In the genomic region with DNA sequence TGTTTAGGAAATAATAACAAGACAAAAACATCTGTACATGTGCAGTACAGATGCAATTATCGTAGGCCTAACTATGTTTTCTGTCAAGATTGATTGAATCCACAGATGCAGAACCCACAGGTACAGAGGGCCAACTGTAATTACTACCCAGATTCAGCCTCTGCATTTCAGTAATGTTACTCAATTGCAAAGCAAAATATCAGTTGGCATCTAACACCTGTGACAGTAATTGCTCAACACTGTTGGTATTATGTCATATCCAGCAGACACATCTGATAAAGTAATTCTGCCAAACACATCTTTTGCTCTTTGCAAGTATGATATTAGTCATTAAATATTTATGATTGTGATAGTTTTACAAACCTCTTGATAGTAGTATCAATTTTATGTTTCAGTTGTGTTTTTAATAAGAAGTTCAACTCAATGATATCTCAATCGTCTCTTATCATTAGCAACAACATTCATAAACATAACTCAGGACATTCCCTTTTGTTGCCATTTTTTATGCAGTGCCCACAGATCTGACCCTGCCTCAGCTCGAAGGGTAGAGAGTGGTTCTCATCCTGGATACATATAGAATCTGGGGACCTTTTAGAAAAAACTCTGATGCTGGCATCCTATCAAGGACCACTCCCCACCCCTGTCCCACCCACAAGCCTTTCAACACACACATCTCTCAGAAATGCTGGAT, we compare ENCODE assay signal across 32 cellular contexts.
A peak's percentile ranks its signal among the peaks of the same experiment; 100 is the strongest.
DNase-seq lines count a peak whose midpoint lies in the region; ATAC-seq and TF ChIP-seq lines count a peak whose summit lies in the region.
"Had no signal": no experiment of that assay in that cellular context is flagged by ENCODE, and none has a peak within 500 bp of the region (broad histone marks: within the 10 kb centered on the region; RNA-seq: fewer than 3 reads in every experiment).

No MANE protein-coding gene starts in this region.

- no peak for TF ChIP-seq CTCF in epithelial cell of esophagus (IDR thresholded peaks at IDR 0.05; ENCODE audit: insufficient read depth, low read depth, low read length, missing control alignments)
- TF ChIP-seq CTCF in omental fat pad (IDR thresholded peaks at IDR 0.05): no peak

- H3K9me3 ChIP-seq in CD4-positive, CD25-positive, alpha-beta regulatory T cell (ENCODE audit: control insufficient read depth in 2 of 2, low read length in 2 of 2): no peaks in the 10 kb centered on the region
- H3K9me3 ChIP-seq: A549, colonic mucosa, lower lobe of right lung, upper lobe of left lung had no signal

- no peaks in the 10 kb centered on the region for H3K9me3 Mint-ChIP-seq in activated CD4-positive, alpha-beta T cell treated with anti-CD3 and anti-CD28 coated beads for 36 hours (ENCODE audit: low read depth)
- H3K9me3 Mint-ChIP-seq in CD4-positive, CD25-positive, alpha-beta regulatory T cell: no peaks in the 10 kb centered on the region
- H3K9me3 Mint-ChIP-seq: activated CD4-positive, alpha-beta memory T cell treated with anti-CD3 and anti-CD28 coated beads, Interleukin-2, amount 10 ng/mL, durations not matched to agents 7 days and 5 days; activated naive CD4-positive, alpha-beta T cell treated with anti-CD3 and anti-CD28 coated beads for 36 hours; neural progenitor cell had no signal

- intact Hi-C loops in activated CD4-positive, alpha-beta T cell treated with anti-CD3 and anti-CD28 coated beads for 36 hours (cut with DNase I, micrococcal nuclease): no loop called here

- H3K27me3 Mint-ChIP-seq in activated CD4-positive, alpha-beta T cell treated with anti-CD3 and anti-CD28 coated beads for 36 hours: no peaks in the 10 kb centered on the region
- H3K27me3 Mint-ChIP-seq in CD4-positive, CD25-positive, alpha-beta regulatory T cell: no peaks in the 10 kb centered on the region
- H3K27me3 Mint-ChIP-seq: activated CD4-positive, alpha-beta memory T cell treated with anti-CD3 and anti-CD28 coated beads, Interleukin-2, amount 10 ng/mL, durations not matched to agents 7 days and 5 days; B cell had no signal

- H3K27me3 ChIP-seq in CD4-positive, CD25-positive, alpha-beta regulatory T cell (ENCODE audit: control insufficient read depth, insufficient read depth, low read length): no peaks in the 10 kb centered on the region
- H3K27me3 ChIP-seq: colonic mucosa, neural progenitor cell, upper lobe of left lung had no signal

- peak; percentile 58 for ATAC-seq in activated CD4-positive, alpha-beta T cell treated with anti-CD3 and anti-CD28 coated beads for 36 hours
- ATAC-seq in CD4-positive, CD25-positive, alpha-beta regulatory T cell (ENCODE audit: low read depth in 2 of 2): no peak
- ATAC-seq in GM18520 (IDR thresholded peaks at IDR 0.05; ENCODE audit: unreplicated experiment) (no peak), omental fat pad (ENCODE audit: low FRiP score) (no peak)
- ATAC-seq: A549, HCT116, lower lobe of right lung, right cardiac atrium had no signal

- H3K4me1 ChIP-seq in CD4-positive, CD25-positive, alpha-beta regulatory T cell (ENCODE audit: control insufficient read depth, insufficient read depth, low read length, poor library complexity, severe bottlenecking): peaks cover 7% of the 10 kb centered on the region
- H3K4me1 ChIP-seq: A549, colonic mucosa, lower lobe of right lung, neural progenitor cell, upper lobe of left lung had no signal

- no peak overlapping the region for H3K27ac Mint-ChIP-seq in activated CD4-positive, alpha-beta T cell treated with anti-CD3 and anti-CD28 coated beads for 36 hours
- H3K27ac Mint-ChIP-seq in CD4-positive, CD25-positive, alpha-beta regulatory T cell: peak overlapping the region in 1 of 3 donors; percentile 38
- H3K27ac Mint-ChIP-seq: activated CD4-positive, alpha-beta memory T cell treated with anti-CD3 and anti-CD28 coated beads, Interleukin-2, amount 10 ng/mL, durations not matched to agents 7 days and 5 days; activated naive CD4-positive, alpha-beta T cell treated with anti-CD3 and anti-CD28 coated beads for 36 hours; neural progenitor cell had no signal

- peaks cover 61% of the 10 kb centered on the region for H3K36me3 ChIP-seq in CD4-positive, CD25-positive, alpha-beta regulatory T cell (ENCODE audit: control insufficient read depth, insufficient read depth, low read length)
- H3K36me3 ChIP-seq: colonic mucosa, neural progenitor cell had no signal

- no peak overlapping the region for H3K4me3 Mint-ChIP-seq in activated CD4-positive, alpha-beta T cell treated with anti-CD3 and anti-CD28 coated beads for 36 hours
- H3K4me3 Mint-ChIP-seq in CD4-positive, CD25-positive, alpha-beta regulatory T cell: no peak overlapping the region
- H3K4me3 Mint-ChIP-seq: activated CD4-positive, alpha-beta memory T cell treated with anti-CD3 and anti-CD28 coated beads, Interleukin-2, amount 10 ng/mL, durations not matched to agents 7 days and 5 days; activated naive CD4-positive, alpha-beta T cell treated with anti-CD3 and anti-CD28 coated beads for 36 hours; B cell; neural progenitor cell had no signal

- no peak for DNase-seq in activated CD4-positive, alpha-beta T cell treated with anti-CD3 and anti-CD28 coated beads for 36 hours
- no peak for DNase-seq in activated CD4-positive, alpha-beta T cell treated with anti-CD3 and anti-CD28 coated beads for 48 hours
- peak in 1 of 3 donors; percentile 18 for DNase-seq in CD4-positive, CD25-positive, alpha-beta regulatory T cell
- DNase-seq in LHCN-M2 (ENCODE audit: low read depth) (peak; percentile 12), epithelial cell of esophagus (ENCODE audit: low read depth) (peak; percentile 46), NCI-H524 (lab: John Stamatoyannopoulos, UW) (no peak), omental fat pad (ENCODE audit: low spot score) (no peak)
- DNase-seq: activated CD4-positive, alpha-beta memory T cell treated with anti-CD3 and anti-CD28 coated beads, Interleukin-2, amount 10 ng/mL, durations not matched to agents 7 days and 5 days; activated CD4-positive, CD25-positive, alpha-beta regulatory T cell; activated naive CD4-positive, alpha-beta T cell treated with anti-CD3 and anti-CD28 coated beads for 36 hours; anterior cingulate cortex; colonic mucosa; DMS79; effector CD8-positive, alpha-beta T cell; GDM1; head of caudate nucleus; Karpas-422; lower lobe of right lung; NCI-H1048; NCI-H1694; NCI-H510A; posterior cingulate gyrus; right cardiac atrium; Right ventricle myocardium superior; stimulated activated CD4-positive, alpha-beta T cell treated with anti-CD3 and anti-CD28 coated beads, Interleukin-12 subunit alpha, Interleukin-12 subunit beta, amount 100 ng/mL, for 4 hours; stimulated activated CD4-positive, alpha-beta T cell treated with anti-CD3 and anti-CD28 coated beads, Interleukin-4, amount 100 ng/mL, for 1 hour; upper lobe of left lung had no signal

- peak overlapping the region; percentile 1 for H3K27ac ChIP-seq in CD4-positive, CD25-positive, alpha-beta regulatory T cell (ENCODE audit: insufficient read depth, low read length, poor library complexity, severe bottlenecking)
- H3K27ac ChIP-seq: A549, colonic mucosa, lower lobe of right lung, neural progenitor cell, upper lobe of left lung had no signal

- peaks cover 33% of the 10 kb centered on the region for H3K4me1 Mint-ChIP-seq in activated CD4-positive, alpha-beta T cell treated with anti-CD3 and anti-CD28 coated beads for 36 hours
- H3K4me1 Mint-ChIP-seq in CD4-positive, CD25-positive, alpha-beta regulatory T cell: peaks cover 25 to 32% (median 27%) of the 10 kb centered on the region in 4 donors
- H3K4me1 Mint-ChIP-seq: neural progenitor cell had no signal

- CTCF ChIA-PET in activated CD4-positive, alpha-beta T cell treated with anti-CD3 and anti-CD28 coated beads for 36 hours (lab: Charles Lee): interaction anchor here (0.7 to 1.5 kb wide), 2 partner anchors 518 to 531 kb away, joined by 3 read pairs; no protein-coding TSS in a partner anchor

- no peak overlapping the region for H3K4me3 ChIP-seq in CD4-positive, CD25-positive, alpha-beta regulatory T cell (ENCODE audit: low read depth, low read length)
- H3K4me3 ChIP-seq in epithelial cell of esophagus (ENCODE audit: low read length): no peak overlapping the region
- H3K4me3 ChIP-seq: A549, colonic mucosa, lower lobe of right lung, neural progenitor cell, upper lobe of left lung had no signal

- POLR2A ChIA-PET in activated CD4-positive, alpha-beta T cell treated with anti-CD3 and anti-CD28 coated beads for 36 hours (lab: Charles Lee): no interaction called here

- H3K36me3 Mint-ChIP-seq in activated CD4-positive, alpha-beta T cell treated with anti-CD3 and anti-CD28 coated beads for 36 hours (ENCODE audit: low read depth): peaks cover 28% of the 10 kb centered on the region
- H3K36me3 Mint-ChIP-seq in CD4-positive, CD25-positive, alpha-beta regulatory T cell: peaks cover 39% of the 10 kb centered on the region

Comparison
In these comparisons a context has a peak if more than half of its experiments do, and no peak if none do; other contexts are left out.
1. DNase-seq: peak in LHCN-M2 (single experiment) and epithelial cell of esophagus (single experiment); none in activated CD4-positive, alpha-beta T cell treated with anti-CD3 and anti-CD28 coated beads for 36 hours (single experiment), activated CD4-positive, alpha-beta T cell treated with anti-CD3 and anti-CD28 coated beads for 48 hours (single experiment), NCI-H524 (0 of 2) and omental fat pad (single experiment).